ENCODE assay signal across 8 cellular contexts in genomic region chr6:33320315-33321181, GRCh38. TPM values are rescaled to one million over a fixed set of nuclear protein-coding genes. Genes with fewer than 3 reads are reported as not detected.
A peak's percentile ranks its signal among the peaks of the same experiment; 100 is the strongest.
DNase-seq lines count a peak whose midpoint lies in the region; ATAC-seq and TF ChIP-seq lines count a peak whose summit lies in the region.

No MANE protein-coding gene starts in this region.

- H3K4me1 Mint-ChIP-seq in HFFc6 (ENCODE audit: low read depth), result peaks cover 65% of the 10 kb centered on the region
- peaks cover 72% of the 10 kb centered on the region for H3K4me1 Mint-ChIP-seq in activated CD4-positive, alpha-beta memory T cell treated with anti-CD3 and anti-CD28 coated beads for 36 hours (ENCODE audit: low read depth)
- peaks cover 54 to 77% of the 10 kb centered on the region in 2 donors for H3K4me1 Mint-ChIP-seq in stimulated activated naive B cell treated with anti-CD40 and anti-IgM and Interleukin-4, amounts not matched to agents 10 μg/mL and 1 μg/mL and 100 μg/mL, for 72 hours

- TF ChIP-seq CTCF in HFFc6 (IDR thresholded peaks at IDR 0.05), result no peak

- H3K36me3 Mint-ChIP-seq in HFFc6 (ENCODE audit: low read depth), result peaks cover 51% of the 10 kb centered on the region
- H3K36me3 Mint-ChIP-seq in activated CD4-positive, alpha-beta memory T cell treated with anti-CD3 and anti-CD28 coated beads for 36 hours, result peaks cover 43% of the 10 kb centered on the region
- H3K36me3 Mint-ChIP-seq in stimulated activated naive B cell treated with anti-CD40 and anti-IgM and Interleukin-4, amounts not matched to agents 10 μg/mL and 1 μg/mL and 100 μg/mL, for 72 hours, result peaks cover 48 to 68% of the 10 kb centered on the region in 2 donors

- CTCF ChIA-PET in activated CD4-positive, alpha-beta memory T cell treated with anti-CD3 and anti-CD28 coated beads for 36 hours (lab: Charles Lee), result interaction anchor here (1.1 to 1.5 kb wide), 3 partner anchors 21 to 43 kb away, joined by 3 to 5 read pairs (median 4); partner anchors contain the start of gene B3GALT4

- H3K27ac Mint-ChIP-seq in HFFc6, result peak overlapping the region; percentile 97
- peak overlapping the region; percentile 98 for H3K27ac Mint-ChIP-seq in activated CD4-positive, alpha-beta memory T cell treated with anti-CD3 and anti-CD28 coated beads for 36 hours
- peak overlapping the region; percentile 82 for H3K27ac Mint-ChIP-seq in stimulated activated naive B cell treated with anti-CD40 and anti-IgM and Interleukin-4, amounts not matched to agents 10 μg/mL and 1 μg/mL and 100 μg/mL, for 72 hours

- no peaks in the 10 kb centered on the region for H3K9me3 Mint-ChIP-seq in HFFc6
- H3K9me3 Mint-ChIP-seq in activated CD4-positive, alpha-beta memory T cell treated with anti-CD3 and anti-CD28 coated beads for 36 hours, result no peaks in the 10 kb centered on the region
- no peaks in the 10 kb centered on the region for H3K9me3 Mint-ChIP-seq in stimulated activated naive B cell treated with anti-CD40 and anti-IgM and Interleukin-4, amounts not matched to agents 10 μg/mL and 1 μg/mL and 100 μg/mL, for 72 hours

- POLR2A ChIA-PET in activated CD4-positive, alpha-beta memory T cell treated with anti-CD3 and anti-CD28 coated beads for 36 hours (lab: Charles Lee), result no interaction called here

- DNase-seq in HFFc6 (peak; percentile 93), left cardiac atrium (peak; percentile 88), GM19238 (ENCODE audit: insufficient read length, low spot score) (no peak)
- DNase-seq in activated CD4-positive, alpha-beta memory T cell treated with anti-CD3 and anti-CD28 coated beads for 36 hours, result no peak
- no peak for DNase-seq in stimulated activated naive B cell treated with anti-CD40 and anti-IgM and Interleukin-4, amounts not matched to agents 10 μg/mL and 1 μg/mL and 100 μg/mL, for 72 hours
- no peak for DNase-seq in central memory CD4-positive, alpha-beta T cell

- H3K27me3 Mint-ChIP-seq in HFFc6 (ENCODE audit: insufficient read depth), result peaks cover 1% of the 10 kb centered on the region
- H3K27me3 Mint-ChIP-seq in activated CD4-positive, alpha-beta memory T cell treated with anti-CD3 and anti-CD28 coated beads for 36 hours, result no peaks in the 10 kb centered on the region
- H3K27me3 Mint-ChIP-seq in stimulated activated naive B cell treated with anti-CD40 and anti-IgM and Interleukin-4, amounts not matched to agents 10 μg/mL and 1 μg/mL and 100 μg/mL, for 72 hours, result no peaks in the 10 kb centered on the region

- intact Hi-C loops in activated CD4-positive, alpha-beta memory T cell treated with anti-CD3 and anti-CD28 coated beads for 36 hours (cut with micrococcal nuclease), result no loop called here
- intact Hi-C loops in left cardiac atrium (cut with DNase I), result no loop called here

- H3K4me3 Mint-ChIP-seq in HFFc6, result peak overlapping the region; percentile 92
- peak overlapping the region; percentile 89 for H3K4me3 Mint-ChIP-seq in activated CD4-positive, alpha-beta memory T cell treated with anti-CD3 and anti-CD28 coated beads for 36 hours
- H3K4me3 Mint-ChIP-seq in stimulated activated naive B cell treated with anti-CD40 and anti-IgM and Interleukin-4, amounts not matched to agents 10 μg/mL and 1 μg/mL and 100 μg/mL, for 72 hours, result peak overlapping the region; percentile 90 to 97

- ATAC-seq in left cardiac atrium (no peak), GM21723 (IDR thresholded peaks at IDR 0.05; ENCODE audit: unreplicated experiment) (no peak), HG03139 (IDR thresholded peaks at IDR 0.05; ENCODE audit: unreplicated experiment) (no peak)
- ATAC-seq in stimulated activated naive B cell treated with anti-CD40 and anti-IgM and Interleukin-4, amounts not matched to agents 10 μg/mL and 1 μg/mL and 100 μg/mL, for 72 hours (replicated peaks), result no peak

RNA-seq across cellular contexts. Expression of gene DAXX, which starts 2.2 kb away (rescaled TPM):
- 10 to 100 TPM; 44.9 to 53.2 (median 50.4) TPM for total RNA-seq in HFFc6 (2021; fragmentation: NEBNext Ultra II Directional; extraction: Animal tissue kit (Norgen Biotek cat#: 25700))
- 10 to 100 TPM; 60.5 to 64.1 TPM for total RNA-seq in activated CD4-positive, alpha-beta memory T cell treated with anti-CD3 and anti-CD28 coated beads for 36 hours
- 10 to 100 TPM; 16.2 to 22.5 TPM for total RNA-seq in left cardiac atrium

RNA-seq across cellular contexts. Expression of gene ZBTB22, which starts 3.0 kb away (rescaled TPM):
- total RNA-seq in HFFc6 (2021; fragmentation: NEBNext Ultra II Directional; extraction: Animal tissue kit (Norgen Biotek cat#: 25700)), result 10 to 100 TPM; 15.2 to 19.9 (median 17.0) TPM
- 10 to 100 TPM; 11.0 to 12.1 TPM for total RNA-seq in activated CD4-positive, alpha-beta memory T cell treated with anti-CD3 and anti-CD28 coated beads for 36 hours
- 10 to 100 TPM; 14.1 to 15.7 TPM for total RNA-seq in left cardiac atrium

RNA-seq across cellular contexts. Expression of gene TAPBP, which starts 6.7 kb away (rescaled TPM):
- 100 to 1,000 TPM in 5 of 6 experiments, 10 to 100 TPM in 1; 88.7 to 118 (median 104) TPM for total RNA-seq in HFFc6 (2021; fragmentation: NEBNext Ultra II Directional; extraction: Animal tissue kit (Norgen Biotek cat#: 25700))
- 100 to 1,000 TPM; 202 to 213 TPM for total RNA-seq in activated CD4-positive, alpha-beta memory T cell treated with anti-CD3 and anti-CD28 coated beads for 36 hours
- 10 to 100 TPM; 74.0 to 80.9 TPM for total RNA-seq in left cardiac atrium

RNA-seq across cellular contexts. Expression of gene RGL2, which starts 21.8 kb away (rescaled TPM):
- total RNA-seq in HFFc6 (2021; fragmentation: NEBNext Ultra II Directional; extraction: Animal tissue kit (Norgen Biotek cat#: 25700)), result 10 to 100 TPM; 26.7 to 31.6 (median 27.9) TPM
- 10 to 100 TPM; 24.6 to 26.0 TPM for total RNA-seq in activated CD4-positive, alpha-beta memory T cell treated with anti-CD3 and anti-CD28 coated beads for 36 hours
- total RNA-seq in left cardiac atrium, result 10 to 100 TPM; 48.5 to 54.3 TPM

RNA-seq across cellular contexts. Expression of gene PFDN6, which starts 31.1 kb away (rescaled TPM):
- 10 to 100 TPM; 52.1 to 73.7 (median 69.7) TPM for total RNA-seq in HFFc6 (2021; fragmentation: NEBNext Ultra II Directional; extraction: Animal tissue kit (Norgen Biotek cat#: 25700))
- total RNA-seq in activated CD4-positive, alpha-beta memory T cell treated with anti-CD3 and anti-CD28 coated beads for 36 hours, result 10 to 100 TPM; 78.5 to 90.9 TPM
- 10 to 100 TPM; 43.9 to 47.5 TPM for total RNA-seq in left cardiac atrium

Comparison
In these comparisons a context has a peak if more than half of its experiments do, and no peak if none do; other contexts are left out.
1. DNase-seq: peak in HFFc6 (single experiment) and left cardiac atrium (single experiment); none in activated CD4-positive, alpha-beta memory T cell treated with anti-CD3 and anti-CD28 coated beads for 36 hours (single experiment), stimulated activated naive B cell treated with anti-CD40 and anti-IgM and Interleukin-4, amounts not matched to agents 10 μg/mL and 1 μg/mL and 100 μg/mL, for 72 hours (single experiment), GM19238 (single experiment) and central memory CD4-positive, alpha-beta T cell (single experiment).
2. Peak in every context shown above with its lines, with median percentiles within 50 percentile points of each other: H3K27ac Mint-ChIP-seq and H3K4me3 Mint-ChIP-seq.